Comparison of ENCODE assay signal across 16 cellular contexts in genomic region chrX:31845003-31845402, GRCh38.
DNase-seq lines count a peak whose midpoint lies in the region; ATAC-seq and TF ChIP-seq lines count a peak whose summit lies in the region.
"Had no signal": no experiment of that assay in that cellular context is flagged by ENCODE, and none has a peak within 500 bp of the region (broad histone marks: within the 10 kb centered on the region; RNA-seq: fewer than 3 reads in every experiment).

No MANE protein-coding gene starts in this region.

- intact Hi-C loops in heart left ventricle (cut with DNase I) = no loop called here
- intact Hi-C loops in right cardiac atrium (cut with DNase I) = no loop called here
- intact Hi-C loops in left lung (cut with DNase I) = no loop called here

- H3K4me1 ChIP-seq in heart left ventricle = no peaks in the 10 kb centered on the region
- H3K4me1 ChIP-seq in right cardiac atrium (ENCODE audit: control insufficient read depth, insufficient read depth, low read length) = no peaks in the 10 kb centered on the region
- H3K4me1 ChIP-seq in left lung = no peaks in the 10 kb centered on the region

- H3K9me3 ChIP-seq in heart left ventricle (no peaks in the 10 kb centered on the region), right cardiac atrium (ENCODE audit: control insufficient read depth, low read length) (no peaks in the 10 kb centered on the region), left lung (no peaks in the 10 kb centered on the region)

- H3K27ac ChIP-seq in heart left ventricle (no peak overlapping the region), right cardiac atrium (ENCODE audit: low read length) (no peak overlapping the region), left lung (no peak overlapping the region)
- H3K27ac ChIP-seq: C4-2B had no signal

- no peak for TF ChIP-seq POLR2A in heart left ventricle (IDR thresholded peaks at IDR 0.05)

- 40 to 54% (median 53%) methylated on average over 1 of the region's 1 CpG for WGBS in heart left ventricle, 4 donors
- 57% methylated on average over 1 of the region's 1 CpG for WGBS in right cardiac atrium

- H3K27ac Mint-ChIP-seq in chondrocyte (ENCODE audit: unreplicated experiment) = peak overlapping the region; percentile 53

- H3K27me3 Mint-ChIP-seq in chondrocyte (ENCODE audit: low read depth) = no peaks in the 10 kb centered on the region

- ATAC-seq in heart left ventricle (peak in 3 of 4 donors; percentile 53 to 78 (median 73)), right cardiac atrium (no peak), left lung (peak; percentile 32)

- H3K36me3 Mint-ChIP-seq in chondrocyte (ENCODE audit: low read depth) = no peaks in the 10 kb centered on the region

- H3K27me3 ChIP-seq in heart left ventricle (no peaks in the 10 kb centered on the region), right cardiac atrium (ENCODE audit: control insufficient read depth, insufficient read depth) (no peaks in the 10 kb centered on the region), left lung (no peaks in the 10 kb centered on the region)

- H3K4me3 Mint-ChIP-seq in chondrocyte (ENCODE audit: unreplicated experiment) = no peak overlapping the region

- H3K9me3 Mint-ChIP-seq in chondrocyte (ENCODE audit: low read depth) = peaks cover 6% of the 10 kb centered on the region

- DNase-seq in heart left ventricle (no peak), right cardiac atrium (no peak), chondrocyte (ENCODE audit: low spot score) (no peak), left lung (no peak), T-helper 1 cell (no peak), hippocampal formation (lab: John Stamatoyannopoulos, UW) (no peak)
- DNase-seq in stimulated activated CD4-positive, alpha-beta T cell treated with anti-CD3 and anti-CD28 coated beads, Interleukin-15, amount 100 ng/mL, for 24 hours = no peak
- DNase-seq in stimulated activated CD4-positive, alpha-beta T cell treated with anti-CD3 and anti-CD28 coated beads, Interleukin-4, amount 100 ng/mL, for 4 hours = no peak
- DNase-seq: HCEC 1CT; NCI-H1092; NCI-H1694; NCI-H2107; NCI-H345; NCI-H69; NK-92 treated with Interleukin-12 subunit alpha and Interleukin-12 subunit beta, amount 100 ng/mL, for 24 hours had no signal

- H3K36me3 ChIP-seq in heart left ventricle = no peaks in the 10 kb centered on the region
- H3K36me3 ChIP-seq in left lung = no peaks in the 10 kb centered on the region

- TF ChIP-seq CTCF in heart left ventricle (IDR thresholded peaks at IDR 0.05) = no peak
- no peak for TF ChIP-seq CTCF in chondrocyte (IDR thresholded peaks at IDR 0.05)
- TF ChIP-seq CTCF in left lung (IDR thresholded peaks at IDR 0.05) = no peak

- H3K4me3 ChIP-seq in heart left ventricle (no peak overlapping the region), right cardiac atrium (ENCODE audit: low read length) (no peak overlapping the region), left lung (no peak overlapping the region)

- peaks cover 12% of the 10 kb centered on the region for H3K4me1 Mint-ChIP-seq in chondrocyte (ENCODE audit: low read depth)

Comparison
In these comparisons a context has a peak if more than half of its experiments do, and no peak if none do; other contexts are left out.
1. ATAC-seq: peak in heart left ventricle (3 of 4) and left lung (single experiment); none in right cardiac atrium (0 of 2).